Comparison of ENCODE assay signal across 28 cellular contexts in genomic region chr6:163771180-163771579, GRCh38.
"Had no signal": no experiment of that assay in that cellular context is flagged by ENCODE, and none has a peak within 500 bp of the region (broad histone marks: within the 10 kb centered on the region; RNA-seq: fewer than 3 reads in every experiment).

No MANE protein-coding gene starts in this region.

- H3K4me1 Mint-ChIP-seq: mesothelial cell of epicardium; stimulated activated memory B cell treated with anti-CD40 and anti-IgM and Interleukin-4, amounts not matched to agents 10 μg/mL and 1 μg/mL and 100 μg/mL, for 72 hours had no signal

- H3K27ac ChIP-seq: coronary artery, esophagus squamous epithelium, left lung, ovary, psoas muscle, sigmoid colon, thoracic aorta, tibial nerve, upper lobe of right lung, uterus had no signal

- H3K4me3 Mint-ChIP-seq: mesothelial cell of epicardium; naive B cell; nephron; stimulated activated memory B cell treated with anti-CD40 and anti-IgM and Interleukin-4, amounts not matched to agents 10 μg/mL and 1 μg/mL and 100 μg/mL, for 72 hours had no signal

- H3K9me3 Mint-ChIP-seq: stimulated activated memory B cell treated with anti-CD40 and anti-IgM and Interleukin-4, amounts not matched to agents 10 μg/mL and 1 μg/mL and 100 μg/mL, for 72 hours had no signal

- H3K4me1 ChIP-seq: left lung, psoas muscle, sigmoid colon, tibial nerve, upper lobe of right lung, uterus had no signal

- H3K36me3 Mint-ChIP-seq: naive B cell; stimulated activated memory B cell treated with anti-CD40 and anti-IgM and Interleukin-4, amounts not matched to agents 10 μg/mL and 1 μg/mL and 100 μg/mL, for 72 hours had no signal

- ATAC-seq: left cardiac atrium; left lung; mucosa of descending colon; psoas muscle; right cardiac atrium; stimulated activated memory B cell treated with anti-CD40 and anti-IgM and Interleukin-4, amounts not matched to agents 10 μg/mL and 1 μg/mL and 100 μg/mL, for 72 hours; stimulated activated naive CD8-positive, alpha-beta T cell treated with anti-CD3 and anti-CD28 coated beads, Interleukin-15, Interleukin-2, amounts not matched to agents 100 U/mL and 50 U/mL, for 24 hours; upper lobe of right lung had no signal

- H3K27me3 Mint-ChIP-seq: stimulated activated memory B cell treated with anti-CD40 and anti-IgM and Interleukin-4, amounts not matched to agents 10 μg/mL and 1 μg/mL and 100 μg/mL, for 72 hours had no signal

- H3K27ac Mint-ChIP-seq: mesothelial cell of epicardium; nephron; stimulated activated memory B cell treated with anti-CD40 and anti-IgM and Interleukin-4, amounts not matched to agents 10 μg/mL and 1 μg/mL and 100 μg/mL, for 72 hours had no signal

- DNase-seq: dermis blood vessel endothelial cell; effector memory CD4-positive, alpha-beta T cell; erythroblast; esophagus squamous epithelium; head of caudate nucleus; kidney; left cardiac atrium; left lung; mesenchymal stem cell; mucosa of descending colon; naive B cell; nucleus accumbens; ovary; posterior cingulate gyrus; psoas muscle; right cardiac atrium; sigmoid colon; stimulated activated CD4-positive, alpha-beta T cell treated with anti-CD3 and anti-CD28 coated beads, Interleukin-2, amount 100 ng/mL, for 24 hours; stimulated activated CD4-positive, alpha-beta T cell treated with anti-CD3 and anti-CD28 coated beads, Interleukin-4, amount 100 ng/mL, for 24 hours; stimulated activated naive CD8-positive, alpha-beta T cell treated with anti-CD3 and anti-CD28 coated beads, Interleukin-15, Interleukin-2, amounts not matched to agents 100 U/mL and 50 U/mL, for 24 hours; upper lobe of right lung; uterus had no signal

- H3K27me3 ChIP-seq: esophagus squamous epithelium, left lung, ovary, sigmoid colon, tibial nerve, upper lobe of right lung, uterus had no signal
